Comparison of ENCODE assay signal across 1 cellular context in genomic region chr10:97689637-97690036, GRCh38.
TF ChIP-seq lines count a peak whose summit lies in the region.

No MANE protein-coding gene starts in this region.

TF ChIP-seq in K562, 482 proteins besides CTCF, POLR2A, EP300 and RAD21 (continued from another document and continues in another):
- TF ChIP-seq FOXK2 (conservative IDR thresholded peaks at IDR 0.05 in 1 of 2, IDR thresholded peaks at IDR 0.05 in 1 of 2; ENCODE audit: low read depth in 2 of 2) (no peak), ZKSCAN8 (CRISPR knock-in tag; IDR thresholded peaks at IDR 0.05) (peak; percentile 67; the same call in 1 of the 2 replicates), ELK1 (CRISPR knock-in tag; IDR thresholded peaks at IDR 0.05) (no peak), MTA2 (IDR thresholded peaks at IDR 0.05; ENCODE audit: low read depth) (no peak), PTTG1 (tag; IDR thresholded peaks at IDR 0.05; ENCODE audit: low read depth) (no peak; the same call in 1 of the 2 replicates), ZNF785 (CRISPR knock-in tag; IDR thresholded peaks at IDR 0.05) (no peak), NELFE (IDR thresholded peaks at IDR 0.05; ENCODE audit: insufficient read depth, insufficient read length) (no peak), SP1 (CRISPR knock-in tag; IDR thresholded peaks at IDR 0.05) (no peak), ZNF76 (CRISPR knock-in tag; IDR thresholded peaks at IDR 0.05; ENCODE audit: borderline replicate concordance) (0 out of 2 replicates have a peak, but pooled peaks have one; percentile 26), NR2C1 (IDR thresholded peaks at IDR 0.05) (no peak), NR2C1 (tag; IDR thresholded peaks at IDR 0.05) (peak; percentile 64; the same call in 1 of the 2 replicates), SAFB2 (IDR thresholded peaks at IDR 0.05; ENCODE audit: borderline replicate concordance, low read depth, low read length, severe bottlenecking) (no peak), SMARCA4 (IDR thresholded peaks at IDR 0.05) (no peak), U2AF1 (optimal IDR thresholded peaks at IDR 0.05; ENCODE audit: low read depth, low read length) (no peak), CBX3 (IDR thresholded peaks at IDR 0.05; ENCODE audit: borderline replicate concordance in 1 of 2, low read length in 2 of 2) (no peak), EGR1 (conservative IDR thresholded peaks at IDR 0.05) (no peak), NFE2 (IDR thresholded peaks at IDR 0.05; ENCODE audit: low read depth) (no peak), RBM34 (IDR thresholded peaks at IDR 0.05; ENCODE audit: borderline replicate concordance, insufficient read depth, low read length) (no peak), POLR3G (IDR thresholded peaks at IDR 0.05; ENCODE audit: extremely low read depth, insufficient read length, insufficient replicate concordance) (no peak), HNRNPL (IDR thresholded peaks at IDR 0.05; ENCODE audit: low read depth, low read length) (no peak), ZNF280A (IDR thresholded peaks at IDR 0.05; ENCODE audit: low read depth, partially characterized antibody) (no peak), NFIC (IDR thresholded peaks at IDR 0.05) (no peak), PHB2 (IDR thresholded peaks at IDR 0.05; ENCODE audit: low read depth) (no peak), RBM14 (IDR thresholded peaks at IDR 0.05; ENCODE audit: borderline replicate concordance, insufficient read depth, low read depth, low read length) (no peak), TCF7 (IDR thresholded peaks at IDR 0.05; ENCODE audit: borderline replicate concordance) (no peak), POLR2AphosphoS2 (IDR thresholded peaks at IDR 0.05; ENCODE audit: low read length) (no peak), CBX2 (IDR thresholded peaks at IDR 0.05; ENCODE audit: insufficient read depth, low read length, poor library complexity, severe bottlenecking) (no peak), BMI1 (IDR thresholded peaks at IDR 0.05; ENCODE audit: low read length) (no peak), CXXC5 (CRISPR knock-in tag; IDR thresholded peaks at IDR 0.05) (peak; percentile 43; the same call in 1 of the 2 replicates), SAFB (IDR thresholded peaks at IDR 0.05; ENCODE audit: borderline replicate concordance, low read depth, low read length) (no peak), U2AF2 (optimal IDR thresholded peaks at IDR 0.05; ENCODE audit: low read depth, low read length) (no peak), RCOR1 (IDR thresholded peaks at IDR 0.05; ENCODE audit: borderline replicate concordance in 1 of 2, low read depth in 2 of 2, low read length in 2 of 2) (0 out of 4 replicates have a peak, but pooled peaks of 1 of the 2 experiments have one; percentile 37), ZNF143 (CRISPR knock-in tag; IDR thresholded peaks at IDR 0.05) (no peak), ZNF707 (CRISPR knock-in tag; conservative IDR thresholded peaks at IDR 0.05) (no peak), SIN3B (IDR thresholded peaks at IDR 0.05; ENCODE audit: low read depth) (no peak), BRF1 (IDR thresholded peaks at IDR 0.05; ENCODE audit: borderline replicate concordance, extremely low read depth, insufficient read length) (no peak), TAL1 (IDR thresholded peaks at IDR 0.05) (no peak), NCOA1 (IDR thresholded peaks at IDR 0.05; ENCODE audit: low read depth) (no peak), HMG20A (CRISPR knock-in tag; conservative IDR thresholded peaks at IDR 0.05) (no peak), L3MBTL2 (IDR thresholded peaks at IDR 0.05) (peak; percentile 89), MAFF (IDR thresholded peaks at IDR 0.05; ENCODE audit: low read length) (no peak), ZNF551 (CRISPR knock-in tag; IDR thresholded peaks at IDR 0.05) (no peak), ZNF561 (CRISPR knock-in tag; conservative IDR thresholded peaks at IDR 0.05) (0 out of 2 replicates have a peak, but pooled peaks have one; percentile 3), NFXL1 (CRISPR knock-in tag; IDR thresholded peaks at IDR 0.05) (no peak), TEAD4 (IDR thresholded peaks at IDR 0.05; ENCODE audit: low read length) (peak; percentile 43; the same call in 1 of the 2 replicates), TEAD4 (CRISPR knock-in tag; IDR thresholded peaks at IDR 0.05; ENCODE audit: borderline replicate concordance) (no peak), ZFX (CRISPR knock-in tag; IDR thresholded peaks at IDR 0.05) (peak; percentile 73), TEAD1 (CRISPR knock-in tag; IDR thresholded peaks at IDR 0.05) (peak in 1 of 2 experiments; percentile 84; a peak in 2 of 4 replicates), THRAP3 (IDR thresholded peaks at IDR 0.05; ENCODE audit: borderline replicate concordance) (no peak), CCAR2 (IDR thresholded peaks at IDR 0.05; ENCODE audit: low read depth, low read length) (no peak), SRSF1 (IDR thresholded peaks at IDR 0.05; ENCODE audit: low read depth, low read length) (no peak), HOXB6 (CRISPR knock-in tag; IDR thresholded peaks at IDR 0.05; ENCODE audit: borderline replicate concordance) (no peak), HNRNPH1 (optimal IDR thresholded peaks at IDR 0.05; ENCODE audit: low read depth, low read length) (no peak)
- TF ChIP-seq, protein P1, sequence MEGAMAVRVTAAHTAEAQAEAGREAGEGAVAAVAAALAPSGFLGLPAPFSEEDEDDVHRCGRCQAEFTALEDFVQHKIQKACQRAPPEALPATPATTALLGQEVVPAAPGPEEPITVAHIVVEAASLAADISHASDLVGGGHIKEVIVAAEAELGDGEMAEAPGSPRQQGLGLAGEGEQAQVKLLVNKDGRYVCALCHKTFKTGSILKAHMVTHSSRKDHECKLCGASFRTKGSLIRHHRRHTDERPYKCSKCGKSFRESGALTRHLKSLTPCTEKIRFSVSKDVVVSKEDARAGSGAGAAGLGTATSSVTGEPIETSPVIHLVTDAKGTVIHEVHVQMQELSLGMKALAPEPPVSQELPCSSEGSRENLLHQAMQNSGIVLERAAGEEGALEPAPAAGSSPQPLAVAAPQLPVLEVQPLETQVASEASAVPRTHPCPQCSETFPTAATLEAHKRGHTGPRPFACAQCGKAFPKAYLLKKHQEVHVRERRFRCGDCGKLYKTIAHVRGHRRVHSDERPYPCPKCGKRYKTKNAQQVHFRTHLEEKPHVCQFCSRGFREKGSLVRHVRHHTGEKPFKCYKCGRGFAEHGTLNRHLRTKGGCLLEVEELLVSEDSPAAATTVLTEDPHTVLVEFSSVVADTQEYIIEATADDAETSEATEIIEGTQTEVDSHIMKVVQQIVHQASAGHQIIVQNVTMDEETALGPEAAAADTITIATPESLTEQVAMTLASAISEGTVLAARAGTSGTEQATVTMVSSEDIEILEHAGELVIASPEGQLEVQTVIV (CRISPR knock-in tag; IDR thresholded peaks at IDR 0.05; ENCODE audit: borderline replicate concordance) = no peak
- TF ChIP-seq, protein P2, sequence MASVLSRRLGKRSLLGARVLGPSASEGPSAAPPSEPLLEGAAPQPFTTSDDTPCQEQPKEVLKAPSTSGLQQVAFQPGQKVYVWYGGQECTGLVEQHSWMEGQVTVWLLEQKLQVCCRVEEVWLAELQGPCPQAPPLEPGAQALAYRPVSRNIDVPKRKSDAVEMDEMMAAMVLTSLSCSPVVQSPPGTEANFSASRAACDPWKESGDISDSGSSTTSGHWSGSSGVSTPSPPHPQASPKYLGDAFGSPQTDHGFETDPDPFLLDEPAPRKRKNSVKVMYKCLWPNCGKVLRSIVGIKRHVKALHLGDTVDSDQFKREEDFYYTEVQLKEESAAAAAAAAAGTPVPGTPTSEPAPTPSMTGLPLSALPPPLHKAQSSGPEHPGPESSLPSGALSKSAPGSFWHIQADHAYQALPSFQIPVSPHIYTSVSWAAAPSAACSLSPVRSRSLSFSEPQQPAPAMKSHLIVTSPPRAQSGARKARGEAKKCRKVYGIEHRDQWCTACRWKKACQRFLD (CRISPR knock-in tag; IDR thresholded peaks at IDR 0.05) = peak; percentile 67; the same call in 1 of the 2 replicates
- TF ChIP-seq, protein P3, sequence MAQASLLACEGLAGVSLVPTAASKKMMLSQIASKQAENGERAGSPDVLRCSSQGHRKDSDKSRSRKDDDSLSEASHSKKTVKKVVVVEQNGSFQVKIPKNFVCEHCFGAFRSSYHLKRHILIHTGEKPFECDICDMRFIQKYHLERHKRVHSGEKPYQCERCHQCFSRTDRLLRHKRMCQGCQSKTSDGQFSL (CRISPR knock-in tag; IDR thresholded peaks at IDR 0.05) = no peak
- TF ChIP-seq, protein P3 (tag; IDR thresholded peaks at IDR 0.05) = 0 out of 4 replicates have a peak, but pooled peaks of 1 of the 2 experiments have one; percentile 34
- TF ChIP-seq, protein P4, sequence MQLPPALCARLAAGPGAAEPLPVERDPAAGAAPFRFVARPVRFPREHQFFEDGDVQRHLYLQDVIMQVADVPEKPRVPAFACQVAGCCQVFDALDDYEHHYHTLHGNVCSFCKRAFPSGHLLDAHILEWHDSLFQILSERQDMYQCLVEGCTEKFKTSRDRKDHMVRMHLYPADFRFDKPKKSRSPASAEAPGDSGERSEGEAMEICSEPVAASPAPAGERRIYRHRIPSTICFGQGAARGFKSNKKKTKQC (CRISPR knock-in tag; IDR thresholded peaks at IDR 0.05) = no peak
- TF ChIP-seq, protein P5, sequence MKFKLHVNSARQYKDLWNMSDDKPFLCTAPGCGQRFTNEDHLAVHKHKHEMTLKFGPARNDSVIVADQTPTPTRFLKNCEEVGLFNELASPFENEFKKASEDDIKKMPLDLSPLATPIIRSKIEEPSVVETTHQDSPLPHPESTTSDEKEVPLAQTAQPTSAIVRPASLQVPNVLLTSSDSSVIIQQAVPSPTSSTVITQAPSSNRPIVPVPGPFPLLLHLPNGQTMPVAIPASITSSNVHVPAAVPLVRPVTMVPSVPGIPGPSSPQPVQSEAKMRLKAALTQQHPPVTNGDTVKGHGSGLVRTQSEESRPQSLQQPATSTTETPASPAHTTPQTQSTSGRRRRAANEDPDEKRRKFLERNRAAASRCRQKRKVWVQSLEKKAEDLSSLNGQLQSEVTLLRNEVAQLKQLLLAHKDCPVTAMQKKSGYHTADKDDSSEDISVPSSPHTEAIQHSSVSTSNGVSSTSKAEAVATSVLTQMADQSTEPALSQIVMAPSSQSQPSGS (CRISPR knock-in tag; IDR thresholded peaks at IDR 0.05) = no peak
- TF ChIP-seq, protein P6, sequence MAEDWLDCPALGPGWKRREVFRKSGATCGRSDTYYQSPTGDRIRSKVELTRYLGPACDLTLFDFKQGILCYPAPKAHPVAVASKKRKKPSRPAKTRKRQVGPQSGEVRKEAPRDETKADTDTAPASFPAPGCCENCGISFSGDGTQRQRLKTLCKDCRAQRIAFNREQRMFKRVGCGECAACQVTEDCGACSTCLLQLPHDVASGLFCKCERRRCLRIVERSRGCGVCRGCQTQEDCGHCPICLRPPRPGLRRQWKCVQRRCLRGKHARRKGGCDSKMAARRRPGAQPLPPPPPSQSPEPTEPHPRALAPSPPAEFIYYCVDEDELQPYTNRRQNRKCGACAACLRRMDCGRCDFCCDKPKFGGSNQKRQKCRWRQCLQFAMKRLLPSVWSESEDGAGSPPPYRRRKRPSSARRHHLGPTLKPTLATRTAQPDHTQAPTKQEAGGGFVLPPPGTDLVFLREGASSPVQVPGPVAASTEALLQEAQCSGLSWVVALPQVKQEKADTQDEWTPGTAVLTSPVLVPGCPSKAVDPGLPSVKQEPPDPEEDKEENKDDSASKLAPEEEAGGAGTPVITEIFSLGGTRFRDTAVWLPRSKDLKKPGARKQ (CRISPR knock-in tag; IDR thresholded peaks at IDR 0.05) = no peak
- TF ChIP-seq, protein P7, sequence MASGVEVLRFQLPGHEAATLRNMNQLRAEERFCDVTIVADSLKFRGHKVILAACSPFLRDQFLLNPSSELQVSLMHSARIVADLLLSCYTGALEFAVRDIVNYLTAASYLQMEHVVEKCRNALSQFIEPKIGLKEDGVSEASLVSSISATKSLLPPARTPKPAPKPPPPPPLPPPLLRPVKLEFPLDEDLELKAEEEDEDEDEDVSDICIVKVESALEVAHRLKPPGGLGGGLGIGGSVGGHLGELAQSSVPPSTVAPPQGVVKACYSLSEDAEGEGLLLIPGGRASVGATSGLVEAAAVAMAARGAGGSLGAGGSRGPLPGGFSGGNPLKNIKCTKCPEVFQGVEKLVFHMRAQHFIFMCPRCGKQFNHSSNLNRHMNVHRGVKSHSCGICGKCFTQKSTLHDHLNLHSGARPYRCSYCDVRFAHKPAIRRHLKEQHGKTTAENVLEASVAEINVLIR (CRISPR knock-in tag; IDR thresholded peaks at IDR 0.05) = no peak
